Comparison of ENCODE assay signal across 8 cellular contexts in the genomic region with DNA sequence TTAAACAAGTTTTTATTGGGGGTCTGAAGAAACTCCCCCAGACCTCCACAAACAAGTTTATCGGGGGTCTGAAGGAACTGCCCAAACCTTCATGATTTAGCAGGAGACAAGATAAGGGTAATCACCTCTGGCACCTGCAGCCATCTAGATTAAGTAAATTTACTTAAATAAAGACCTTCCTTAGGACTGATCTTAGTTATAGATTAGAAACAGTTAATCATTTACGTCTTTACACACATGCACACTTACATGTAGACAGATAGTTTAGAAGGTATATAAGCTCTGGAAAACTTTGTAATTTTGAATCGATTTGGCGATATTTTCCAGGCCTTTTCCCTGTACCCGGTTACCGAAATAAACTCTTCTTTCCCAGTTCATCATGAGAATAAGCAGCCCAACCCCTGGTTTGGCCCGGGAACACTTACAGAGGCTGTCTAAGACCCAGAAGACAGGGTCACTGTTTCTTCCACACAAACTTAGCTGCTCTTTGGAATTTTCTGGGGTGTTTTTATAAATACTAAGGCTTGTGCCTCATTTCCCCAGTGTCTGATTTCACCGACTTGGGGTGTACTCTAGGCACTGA. TPM values are rescaled to one million over a fixed set of nuclear protein-coding genes. Genes with fewer than 3 reads are reported as not detected.
DNase-seq lines count a peak whose midpoint lies in the region; ATAC-seq and TF ChIP-seq lines count a peak whose summit lies in the region.

No MANE protein-coding gene starts in this region.

- H3F3A ChIP-seq in DOHH2 (ENCODE audit: control insufficient read depth, insufficient read depth): no peaks in the 10 kb centered on the region

- H3K4me3 ChIP-seq in DOHH2 (ENCODE audit: low read length) (peak overlapping the region; percentile 80), SK-N-MC (peak overlapping the region; percentile 92), fibroblast of mammary gland (ENCODE audit: control insufficient read depth, low read depth, low read length) (peak overlapping the region; percentile 87)

- no peaks in the 10 kb centered on the region for H3K27me3 Mint-ChIP-seq in progenitor cell of endocrine pancreas

- peaks cover 18% of the 10 kb centered on the region for H3K9me3 ChIP-seq in DOHH2 (ENCODE audit: control insufficient read depth, insufficient read depth, low read length)
- H3K9me3 ChIP-seq in SK-N-MC (ENCODE audit: low read depth, low read length): no peaks in the 10 kb centered on the region

- no peaks in the 10 kb centered on the region for H3K27me3 ChIP-seq in DOHH2 (ENCODE audit: control insufficient read depth, low read length)

- no peak for ATAC-seq in HG02798 (IDR thresholded peaks at IDR 0.05; ENCODE audit: poor library complexity, unreplicated experiment)
- ATAC-seq in GM18502 (IDR thresholded peaks at IDR 0.05; ENCODE audit: poor library complexity, unreplicated experiment): no peak

- no peaks in the 10 kb centered on the region for H4K20me1 ChIP-seq in DOHH2 (ENCODE audit: control insufficient read depth, insufficient read depth, low read depth, low read length)

- H3K4me1 Mint-ChIP-seq in progenitor cell of endocrine pancreas (ENCODE audit: low read depth): peaks cover 22% of the 10 kb centered on the region

- H3K27ac Mint-ChIP-seq in progenitor cell of endocrine pancreas: peak overlapping the region; percentile 99

- peaks cover 1% of the 10 kb centered on the region for H3K36me3 Mint-ChIP-seq in progenitor cell of endocrine pancreas (ENCODE audit: insufficient read depth)

- H3K9me2 ChIP-seq in DOHH2 (replicated peaks; ENCODE audit: control insufficient read depth, low read length): no peaks in the 10 kb centered on the region

- TF ChIP-seq CTCF in DOHH2 (IDR thresholded peaks at IDR 0.05; ENCODE audit: low read depth, low read length, poor library complexity, severe bottlenecking) (no peak), fibroblast of mammary gland (conservative IDR thresholded peaks at IDR 0.05; ENCODE audit: control insufficient read depth, insufficient read depth, low read depth, low read length) (no peak), progenitor cell of endocrine pancreas (IDR thresholded peaks at IDR 0.05; ENCODE audit: unreplicated experiment) (no peak)

- peaks cover 28% of the 10 kb centered on the region for H3K4me1 ChIP-seq in DOHH2 (ENCODE audit: control insufficient read depth, low read length)

- H3K4me3 Mint-ChIP-seq in progenitor cell of endocrine pancreas (ENCODE audit: low read depth): peak overlapping the region; percentile 84

- peaks cover 33% of the 10 kb centered on the region for H3K36me3 ChIP-seq in DOHH2 (ENCODE audit: control insufficient read depth, low read length)
- H3K36me3 ChIP-seq in SK-N-MC (ENCODE audit: insufficient read depth, low read length): no peaks in the 10 kb centered on the region

- peak overlapping the region; percentile 79 for H3K9ac ChIP-seq in SK-N-MC (ENCODE audit: insufficient read length)

- no peak for DNase-seq in SK-N-MC (ENCODE audit: low read depth, low spot score)
- DNase-seq in fibroblast of mammary gland (ENCODE audit: low read depth): no peak
- DNase-seq in progenitor cell of endocrine pancreas (ENCODE audit: low spot score, unreplicated experiment): no peak
- no peak for DNase-seq in NCI-H345 treated with DMSO at 0.1 percent for 48 hours (lab: John Stamatoyannopoulos, UW; ENCODE audit: unreplicated experiment)
- no peak for DNase-seq in NCI-H1436 treated with DMSO at 0.1 percent for 48 hours (lab: John Stamatoyannopoulos, UW)

- peak overlapping the region; percentile 22; the same call in 1 of the 2 replicates for H3K27ac ChIP-seq in DOHH2 (ENCODE audit: low read depth, low read length)
- no peak overlapping the region for H3K27ac ChIP-seq in SK-N-MC

- peak overlapping the region; percentile 89 for H3K4me2 ChIP-seq in DOHH2 (ENCODE audit: low read length)

- peaks cover 29% of the 10 kb centered on the region for H3K79me2 ChIP-seq in DOHH2 (ENCODE audit: control insufficient read depth, low read length)

- peaks cover 17% of the 10 kb centered on the region for H3K9me3 Mint-ChIP-seq in progenitor cell of endocrine pancreas (ENCODE audit: low read depth)

RNA-seq across cellular contexts. Expression of gene SKA1, which starts 0.6 kb away (rescaled TPM):
- total RNA-seq in progenitor cell of endocrine pancreas: 13.5 and 16.0 TPM in 2 replicates
